In the genomic region with DNA sequence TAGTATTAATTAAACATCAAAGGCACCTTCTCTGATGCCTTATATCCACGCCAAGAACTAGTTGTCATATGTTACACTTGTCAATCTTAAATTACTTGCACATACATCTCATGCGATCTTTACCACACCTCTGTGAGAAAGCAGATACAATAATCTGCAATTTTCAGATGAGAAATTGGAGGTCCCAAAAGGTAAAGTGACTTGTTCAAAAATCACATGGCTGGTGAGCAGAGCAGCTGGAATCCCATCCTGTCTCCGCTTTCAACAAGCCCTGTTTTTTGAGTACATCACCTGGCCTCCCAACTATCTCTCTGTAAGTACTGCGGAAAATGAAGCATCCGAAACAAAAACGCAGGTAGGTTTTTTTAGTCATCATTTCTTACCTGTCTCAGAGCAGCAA, we compare ENCODE assay signal across 11 cellular contexts.
A peak's percentile ranks its signal among the peaks of the same experiment; 100 is the strongest.
DNase-seq lines count a peak whose midpoint lies in the region; ATAC-seq and TF ChIP-seq lines count a peak whose summit lies in the region.
"Had no signal": no experiment of that assay in that cellular context is flagged by ENCODE, and none has a peak within 500 bp of the region (broad histone marks: within the 10 kb centered on the region; RNA-seq: fewer than 3 reads in every experiment).

No MANE protein-coding gene starts in this region.

- H3K9ac ChIP-seq in DND-41 (ENCODE audit: low read depth, low read length) = no peak overlapping the region
- no peak overlapping the region for H3K9ac ChIP-seq in mesendoderm (ENCODE audit: low read length)
- no peak overlapping the region for H3K9ac ChIP-seq in Karpas-422 (ENCODE audit: low read length)

- H3K36me3 Mint-ChIP-seq in activated CD8-positive, alpha-beta T cell treated with anti-CD3 and anti-CD28 coated beads for 36 hours (ENCODE audit: low read depth) = peaks cover 16% of the 10 kb centered on the region

- H3K79me2 ChIP-seq in ACC112 (ENCODE audit: control insufficient read depth, insufficient read depth, low read length, unreplicated experiment) (peaks cover 24% of the 10 kb centered on the region), DND-41 (ENCODE audit: insufficient read depth, low read length) (peaks cover 31% of the 10 kb centered on the region), mesendoderm (ENCODE audit: control insufficient read depth, insufficient read depth, low read length) (peaks cover 7% of the 10 kb centered on the region), Karpas-422 (ENCODE audit: low read length) (no peaks in the 10 kb centered on the region)

- H3K27ac Mint-ChIP-seq in activated CD8-positive, alpha-beta T cell treated with anti-CD3 and anti-CD28 coated beads for 36 hours = peak overlapping the region; percentile 98

- no peak overlapping the region for H2AK5ac ChIP-seq in mesendoderm (ENCODE audit: low read length)

- intact Hi-C loops in activated CD8-positive, alpha-beta T cell treated with anti-CD3 and anti-CD28 coated beads for 36 hours (cut with micrococcal nuclease) = loop anchor here (5.0 kb wide), 1 partner anchor 102 kb away; no protein-coding TSS in a partner anchor

- H3K9me2 ChIP-seq in Karpas-422 (replicated peaks; ENCODE audit: insufficient read depth, low read length) = no peaks in the 10 kb centered on the region

- H3K79me1 ChIP-seq in mesendoderm (ENCODE audit: low read length) = no peaks in the 10 kb centered on the region

- DNase-seq in DND-41 (no peak), mesendoderm (no peak), NCI-H2081 (lab: John Stamatoyannopoulos, UW) (no peak), GM13977 (ENCODE audit: low spot score) (no peak), Karpas-422 (no peak)
- no peak for DNase-seq in activated CD8-positive, alpha-beta T cell treated with anti-CD3 and anti-CD28 coated beads for 36 hours
- DNase-seq: BE2C, NCI-H1417 treated with DMSO at 0.1 percent for 48 hours, NCI-H526 had no signal

- POLR2A ChIA-PET in activated CD8-positive, alpha-beta T cell treated with anti-CD3 and anti-CD28 coated beads for 36 hours (lab: Charles Lee) = interaction anchor here (1.0 to 6.3 kb wide), 18 partner anchors 7 to 206 kb away, joined by 3 to 34 read pairs (median 5); no protein-coding TSS in a partner anchor

- no peak overlapping the region for H4K5ac ChIP-seq in mesendoderm (ENCODE audit: low read length)

- H3K4ac ChIP-seq in mesendoderm (ENCODE audit: low read depth, low read length) = no peak overlapping the region

- no peak overlapping the region for H2BK120ac ChIP-seq in mesendoderm (ENCODE audit: low read depth, low read length)

- H3K27me3 ChIP-seq in ACC112 (ENCODE audit: insufficient read depth, low read length) (no peaks in the 10 kb centered on the region), DND-41 (ENCODE audit: insufficient read depth, low read length, poor library complexity) (no peaks in the 10 kb centered on the region), mesendoderm (ENCODE audit: insufficient read depth, low read length, poor library complexity) (no peaks in the 10 kb centered on the region), Karpas-422 (ENCODE audit: low read length) (no peaks in the 10 kb centered on the region)
- H3K27me3 ChIP-seq: BE2C had no signal

- H3K9me3 ChIP-seq in DND-41 (ENCODE audit: insufficient read depth, low read length, severe bottlenecking) = no peaks in the 10 kb centered on the region
- no peaks in the 10 kb centered on the region for H3K9me3 ChIP-seq in Karpas-422 (ENCODE audit: low read length)
- H3K9me3 ChIP-seq: BE2C had no signal

- peak overlapping the region; percentile 40 for H3K18ac ChIP-seq in mesendoderm (ENCODE audit: low read length)

- H3K27me3 Mint-ChIP-seq in activated CD8-positive, alpha-beta T cell treated with anti-CD3 and anti-CD28 coated beads for 36 hours = no peaks in the 10 kb centered on the region

- no peak overlapping the region for H2BK5ac ChIP-seq in mesendoderm (ENCODE audit: low read length)

- H2AFZ ChIP-seq in ACC112 (ENCODE audit: low read length, unreplicated experiment) (peak overlapping the region; percentile 9), DND-41 (ENCODE audit: low read depth, low read length) (0 out of 2 replicates have a peak overlapping the region, but pooled peaks have one; percentile 0), Karpas-422 (ENCODE audit: low read length) (no peak overlapping the region)

- no peak overlapping the region for H4K8ac ChIP-seq in mesendoderm (ENCODE audit: low read depth, low read length)

- no peak overlapping the region for H3K4me3 ChIP-seq in ACC112 (ENCODE audit: low read depth, low read length)
- H3K4me3 ChIP-seq in DND-41 (ENCODE audit: low read depth in 1 of 2, low read length in 2 of 2) = no peak overlapping the region
- no peak overlapping the region for H3K4me3 ChIP-seq in mesendoderm (ENCODE audit: low read length)
- H3K4me3 ChIP-seq in Karpas-422 (ENCODE audit: low read length) = no peak overlapping the region

- H3K9me3 Mint-ChIP-seq in activated CD8-positive, alpha-beta T cell treated with anti-CD3 and anti-CD28 coated beads for 36 hours = peaks cover 5% of the 10 kb centered on the region

- no peaks in the 10 kb centered on the region for H3K36me3 ChIP-seq in ACC112 (ENCODE audit: insufficient read depth, low read length)
- no peaks in the 10 kb centered on the region for H3K36me3 ChIP-seq in DND-41 (ENCODE audit: insufficient read depth, low read length)
- no peaks in the 10 kb centered on the region for H3K36me3 ChIP-seq in mesendoderm (ENCODE audit: control insufficient read depth, insufficient read depth, low read length)
- H3K36me3 ChIP-seq in Karpas-422 (ENCODE audit: insufficient read depth, low read length) = no peaks in the 10 kb centered on the region
- H3K36me3 ChIP-seq: BE2C had no signal

- H3K27ac ChIP-seq in ACC112 (ENCODE audit: low read depth, low read length) (no peak overlapping the region), DND-41 (ENCODE audit: low read length) (no peak overlapping the region), mesendoderm (ENCODE audit: low read depth, low read length) (no peak overlapping the region), Karpas-422 (ENCODE audit: low read length) (no peak overlapping the region)

- TF ChIP-seq CTCF in DND-41 (IDR thresholded peaks at IDR 0.05; ENCODE audit: borderline replicate concordance, extremely low read depth, low read length, poor library complexity, severe bottlenecking) (no peak), GM13977 (IDR thresholded peaks at IDR 0.05; ENCODE audit: extremely low read depth, insufficient read depth, missing control alignments) (no peak)
- no peak for TF ChIP-seq CTCF in activated CD8-positive, alpha-beta T cell treated with anti-CD3 and anti-CD28 coated beads for 36 hours (IDR thresholded peaks at IDR 0.05)

- peak overlapping the region; percentile 90 for H3K4me3 Mint-ChIP-seq in activated CD8-positive, alpha-beta T cell treated with anti-CD3 and anti-CD28 coated beads for 36 hours

- no peaks in the 10 kb centered on the region for H4K20me1 ChIP-seq in DND-41 (ENCODE audit: insufficient read depth, low read length)
- no peaks in the 10 kb centered on the region for H4K20me1 ChIP-seq in Karpas-422 (ENCODE audit: insufficient read depth, low read depth, low read length)

- CTCF ChIA-PET in activated CD8-positive, alpha-beta T cell treated with anti-CD3 and anti-CD28 coated beads for 36 hours (lab: Charles Lee) = interaction anchor here (1.3 to 2.7 kb wide), 2 partner anchors 21 to 101 kb away, joined by 3 to 9 read pairs; no protein-coding TSS in a partner anchor

- H2BK15ac ChIP-seq in mesendoderm (replicated peaks; ENCODE audit: low read depth) = no peak overlapping the region

- in situ Hi-C loops in GM13977 (cut with MboI; ENCODE audit: low pct_unique_long_range_greater_than_20kb, low sequenced_read_pairs, unreplicated experiment) = no loop called here

- no peak overlapping the region for H3K56ac ChIP-seq in mesendoderm (ENCODE audit: low read length)

- ATAC-seq in DND-41 (ENCODE audit: insufficient read depth, low read depth) (no peak), GM18519 (IDR thresholded peaks at IDR 0.05; ENCODE audit: low FRiP score, unreplicated experiment) (no peak)
- no peak for ATAC-seq in activated CD8-positive, alpha-beta T cell treated with anti-CD3 and anti-CD28 coated beads for 36 hours

- no peak overlapping the region for H3K23ac ChIP-seq in mesendoderm (ENCODE audit: low read length)

- H3K4me1 Mint-ChIP-seq in activated CD8-positive, alpha-beta T cell treated with anti-CD3 and anti-CD28 coated beads for 36 hours (ENCODE audit: low read depth) = peaks cover 57% of the 10 kb centered on the region

- no peak overlapping the region for H3K4me2 ChIP-seq in DND-41 (ENCODE audit: insufficient read depth, low read length)
- H3K4me2 ChIP-seq in mesendoderm (ENCODE audit: low read length) = no peak overlapping the region
- H3K4me2 ChIP-seq in Karpas-422 (ENCODE audit: low read depth, low read length, poor library complexity, severe bottlenecking) = no peak overlapping the region

- no CpG with 5 or more reads among the region's 6 CpGs for WGBS in mesendoderm (ENCODE audit: extremely low coverage, insufficient coverage, low lambda C conversion rate)

- H3K4me1 ChIP-seq in ACC112 (ENCODE audit: control insufficient read depth, insufficient read depth, low read length, unreplicated experiment) (peaks cover 17% of the 10 kb centered on the region), DND-41 (ENCODE audit: insufficient read depth, low read length) (peaks cover 35% of the 10 kb centered on the region), mesendoderm (ENCODE audit: control insufficient read depth, low read depth, low read length) (peaks cover 7% of the 10 kb centered on the region), Karpas-422 (ENCODE audit: low read length) (peaks cover 31% of the 10 kb centered on the region)
